ENCODE assay signal across 1 cellular context in genomic region chr17:1147664-1148063, GRCh38.
TF ChIP-seq lines count a peak whose summit lies in the region.

No MANE protein-coding gene starts in this region.

TF ChIP-seq in K562, 482 proteins besides CTCF, POLR2A, EP300 and RAD21 (continued from another document):
- TF ChIP-seq NFIX (CRISPR knock-in tag; IDR thresholded peaks at IDR 0.05; ENCODE audit: low read depth), result no peak
- TF ChIP-seq MAX (CRISPR knock-in tag; IDR thresholded peaks at IDR 0.05), result no peak
